ENCODE assay signal across 20 cellular contexts in genomic region chr2:239192456-239192855, GRCh38.
DNase-seq lines count a peak whose midpoint lies in the region; ATAC-seq, FAIRE-seq and TF ChIP-seq lines count a peak whose summit lies in the region.
"Had no signal": no experiment of that assay in that cellular context is flagged by ENCODE, and none has a peak within 500 bp of the region (broad histone marks: within the 10 kb centered on the region; RNA-seq: fewer than 3 reads in every experiment).

No MANE protein-coding gene starts in this region.

- H3K4me1 ChIP-seq in BLaER1 (peaks cover 61% of the 10 kb centered on the region), H9 (ENCODE audit: insufficient read depth, low read length) (no peaks in the 10 kb centered on the region), foreskin keratinocyte (no peaks in the 10 kb centered on the region)

- WGBS in H9 (ENCODE audit: extremely low coverage, insufficient read length, low lambda C conversion rate), result no CpG with 5 or more reads among the region's 17 CpGs

- 0 out of 2 replicates have a peak overlapping the region, but pooled peaks have one; percentile 18 for H3K9ac ChIP-seq in BLaER1
- no peak overlapping the region for H3K9ac ChIP-seq in H9 (ENCODE audit: extremely low read depth, insufficient read length, low read length)

- H3K4me2 ChIP-seq in BLaER1 (peak overlapping the region; percentile 70), H9 (ENCODE audit: insufficient read depth, insufficient read length, low read length) (no peak overlapping the region)

- intact Hi-C loops in posterior vena cava (cut with DNase I), result no loop called here

- H3K18ac ChIP-seq in H9 (ENCODE audit: insufficient read length, low read depth, low read length), result no peak overlapping the region

- no peak overlapping the region for H2BK12ac ChIP-seq in H9 (ENCODE audit: insufficient read length, low read depth, low read length)

- H2AFZ ChIP-seq in H9 (ENCODE audit: low read length), result no peak overlapping the region

- H3K27me3 Mint-ChIP-seq in H9 (ENCODE audit: low read depth) (no peaks in the 10 kb centered on the region; the same call in 1 of the 2 replicates), glutamatergic neuron (ENCODE audit: unreplicated experiment) (peaks cover 11% of the 10 kb centered on the region)
- H3K27me3 Mint-ChIP-seq: naive thymus-derived CD8-positive, alpha-beta T cell had no signal

- peaks cover 67% of the 10 kb centered on the region for H4K20me1 ChIP-seq in BLaER1
- H4K20me1 ChIP-seq in H9 (ENCODE audit: control insufficient read depth, insufficient read depth, insufficient read length), result no peaks in the 10 kb centered on the region

- H4K8ac ChIP-seq in H9 (replicated peaks; ENCODE audit: insufficient read length, low read depth, low read length), result no peak overlapping the region

- no peak overlapping the region for H4K5ac ChIP-seq in H9 (ENCODE audit: insufficient read length, low read depth, low read length)

- H3K4ac ChIP-seq in H9 (ENCODE audit: low read depth, low read length), result no peak overlapping the region

- no peak overlapping the region for H3K23ac ChIP-seq in H9 (ENCODE audit: insufficient read length, low read depth, low read length)

- ATAC-seq in HG02571 (IDR thresholded peaks at IDR 0.05; ENCODE audit: unreplicated experiment) (no peak), foreskin keratinocyte (no peak)
- ATAC-seq: naive thymus-derived CD8-positive, alpha-beta T cell had no signal

- TF ChIP-seq CTCF in H9 (conservative IDR thresholded peaks at IDR 0.05), result no peak
- TF ChIP-seq CTCF in glutamatergic neuron (IDR thresholded peaks at IDR 0.05; ENCODE audit: partially characterized antibody, unreplicated experiment), result no peak
- no peak for TF ChIP-seq CTCF in foreskin keratinocyte (conservative IDR thresholded peaks at IDR 0.05)

- no peak overlapping the region for H3K27ac Mint-ChIP-seq in H9
- H3K27ac Mint-ChIP-seq in glutamatergic neuron (ENCODE audit: unreplicated experiment), result no peak overlapping the region

- H3K36me3 Mint-ChIP-seq in H9 (ENCODE audit: insufficient read depth in 1 of 3, low read depth in 3 of 3) (peaks cover 20 to 27% (median 24%) of the 10 kb centered on the region in 3 experiments), glutamatergic neuron (ENCODE audit: unreplicated experiment) (peaks cover 3% of the 10 kb centered on the region)

- no peaks in the 10 kb centered on the region for H3K79me1 ChIP-seq in H9 (ENCODE audit: insufficient read depth, low read depth, low read length, poor library complexity, severe bottlenecking)

- no peak overlapping the region for H3K4me3 ChIP-seq in BLaER1

- H2BK5ac ChIP-seq in H9 (ENCODE audit: insufficient read length, low read length), result no peak overlapping the region

- H2BK120ac ChIP-seq in H9 (ENCODE audit: low read depth, low read length, poor library complexity, severe bottlenecking), result no peak overlapping the region

- no peak overlapping the region for H2BK15ac ChIP-seq in H9 (ENCODE audit: low read depth, low read length)

- no peak overlapping the region for H2AK5ac ChIP-seq in H9 (ENCODE audit: insufficient read length, low read length)

- H3K4me1 Mint-ChIP-seq in H9, result peaks cover 3 to 7% of the 10 kb centered on the region in 2 experiments; a peak in 2 of 4 replicates
- peaks cover 33% of the 10 kb centered on the region for H3K4me1 Mint-ChIP-seq in glutamatergic neuron (ENCODE audit: low read depth, unreplicated experiment)

- H3K79me2 ChIP-seq in H9 (ENCODE audit: insufficient read depth, low read length), result no peaks in the 10 kb centered on the region; the same call in 1 of the 2 replicates

- no peaks in the 10 kb centered on the region for H3K23me2 ChIP-seq in H9 (ENCODE audit: insufficient read length, low read depth, low read length, poor library complexity, severe bottlenecking)

- DNase-seq in H9 (peak; percentile 20), glutamatergic neuron (peak; percentile 23), posterior vena cava (ENCODE audit: low spot score) (peak; percentile 66), GM19239 (ENCODE audit: insufficient read length, low spot score) (no peak), foreskin keratinocyte (no peak), cerebellar cortex (ENCODE audit: low spot score) (no peak)
- DNase-seq: activated CD4-positive, CD25-positive, alpha-beta regulatory T cell treated with anti-CD3 and anti-CD28 coated beads, Interleukin-2, amount 50 U/mL, for 72 hours; activated gamma-delta T cell; anterior cingulate cortex; KBM-7; mammary epithelial cell; NCI-H2029; NCI-H510A treated with DMSO at 0.1 percent for 48 hours; T-helper 9 cell had no signal

- H4K91ac ChIP-seq in H9 (ENCODE audit: insufficient read length, low read depth, low read length), result no peak overlapping the region

- no peak overlapping the region for H3T11ph ChIP-seq in H9 (ENCODE audit: low read length)

- H3K4me3 Mint-ChIP-seq in H9 (no peak overlapping the region), glutamatergic neuron (ENCODE audit: unreplicated experiment) (no peak overlapping the region)
- H3K4me3 Mint-ChIP-seq: naive thymus-derived CD8-positive, alpha-beta T cell had no signal

- peaks cover 0 to 4% of the 10 kb centered on the region in 2 experiments; a peak in 2 of 5 replicates for H3K9me3 Mint-ChIP-seq in H9
- peaks cover 6% of the 10 kb centered on the region for H3K9me3 Mint-ChIP-seq in glutamatergic neuron (ENCODE audit: unreplicated experiment)

- H3K27ac ChIP-seq in BLaER1, result no peak overlapping the region
- H3K27ac ChIP-seq in H9 (ENCODE audit: insufficient read length, low read depth, low read length), result no peak overlapping the region
- H3K27ac ChIP-seq in foreskin keratinocyte, result no peak overlapping the region
- H3K27ac ChIP-seq: RWPE1 had no signal

- no peak overlapping the region for H3K56ac ChIP-seq in H9 (ENCODE audit: insufficient read length, low read depth, low read length)

- peaks cover 51% of the 10 kb centered on the region for H3K36me3 ChIP-seq in BLaER1

- H3K9me3 ChIP-seq in BLaER1 (peaks cover 17% of the 10 kb centered on the region), H9 (ENCODE audit: control insufficient read depth, low read depth, low read length) (no peaks in the 10 kb centered on the region)

- FAIRE-seq in GM19239 (lab: Jason Lieb, UNC), result no peak
- FAIRE-seq: colon, endothelial cell of umbilical vein had no signal

- H3K27me3 ChIP-seq in BLaER1 (no peaks in the 10 kb centered on the region), H9 (ENCODE audit: insufficient read depth, low read length) (no peaks in the 10 kb centered on the region), foreskin keratinocyte (no peaks in the 10 kb centered on the region)

- H2BK20ac ChIP-seq in H9 (ENCODE audit: low read depth, low read length, poor library complexity, severe bottlenecking), result no peak overlapping the region

- H3K14ac ChIP-seq in H9 (ENCODE audit: insufficient read depth, low read length), result no peak overlapping the region

Comparison
In these comparisons a context has a peak if more than half of its experiments do, and no peak if none do; other contexts are left out.
1. DNase-seq: peak in H9 (single experiment), glutamatergic neuron (single experiment) and posterior vena cava (single experiment); none in GM19239 (single experiment), foreskin keratinocyte (0 of 2) and cerebellar cortex (single experiment).